Comparison of ENCODE assay signal across 9 cellular contexts in genomic region chr6:119333707-119334295, GRCh38. TPM values are rescaled to one million over a fixed set of nuclear protein-coding genes. Genes with fewer than 3 reads are reported as not detected.
DNase-seq lines count a peak whose midpoint lies in the region; ATAC-seq and TF ChIP-seq lines count a peak whose summit lies in the region.
"Had no signal": no experiment of that assay in that cellular context is flagged by ENCODE, and none has a peak within 500 bp of the region (broad histone marks: within the 10 kb centered on the region; RNA-seq: fewer than 3 reads in every experiment).

No MANE protein-coding gene starts in this region.

- H3K36me3 ChIP-seq in HCT116 (ENCODE audit: control insufficient read depth in 1 of 2, insufficient read depth in 2 of 2, low read length in 2 of 2): peaks cover 0 to 16% of the 10 kb centered on the region in 2 experiments; a peak in 1 of 4 replicates
- H3K36me3 ChIP-seq: SJSA1 had no signal

- H3K9me2 ChIP-seq in HCT116 (ENCODE audit: insufficient read depth): no peaks in the 10 kb centered on the region

- RAD21 ChIA-PET in HCT116 (lab: Charles Lee; ENCODE audit: low non-redundant PET in 1 of 2, low total read pairs in 2 of 2, uncharacterized antibody in 2 of 2, unreplicated experiment in 2 of 2): no interaction called here

- TF ChIP-seq RAD21 in HCT116 (IDR thresholded peaks at IDR 0.05; ENCODE audit: low read depth): peak; percentile 71

- no TSS peak for BruUV-seq in HCT116 (replicated peaks; lab: Mats Ljungman, UMichigan)

- H3K4me1 Mint-ChIP-seq in activated CD4-positive, alpha-beta memory T cell treated with anti-CD3 and anti-CD28 coated beads for 36 hours (ENCODE audit: low read depth): peaks cover 16% of the 10 kb centered on the region
- H3K4me1 Mint-ChIP-seq in activated T-cell treated with anti-CD3 and anti-CD28 coated beads, Interleukin-2, amount 50 U/mL, for 4 hours (ENCODE audit: low read depth): peaks cover 33% of the 10 kb centered on the region

- peaks cover 23% of the 10 kb centered on the region for H3K79me2 ChIP-seq in HCT116 (ENCODE audit: insufficient read depth, low read length)

- H4K20me1 ChIP-seq in HCT116 (ENCODE audit: insufficient read depth): peaks cover 5% of the 10 kb centered on the region; the same call in 1 of the 2 replicates

- H3K9me3 Mint-ChIP-seq in activated CD4-positive, alpha-beta memory T cell treated with anti-CD3 and anti-CD28 coated beads for 36 hours: no peaks in the 10 kb centered on the region
- no peaks in the 10 kb centered on the region for H3K9me3 Mint-ChIP-seq in activated T-cell treated with anti-CD3 and anti-CD28 coated beads, Interleukin-2, amount 50 U/mL, for 4 hours

- intact Hi-C loops in HCT116 (cut with micrococcal nuclease): loop anchor here (5.0 kb wide), 1 partner anchor 186 kb away; no protein-coding TSS in a partner anchor
- intact Hi-C loops in activated CD4-positive, alpha-beta memory T cell treated with anti-CD3 and anti-CD28 coated beads for 36 hours (cut with micrococcal nuclease): no loop called here

- TF ChIP-seq POLR2A in HCT116 (IDR thresholded peaks at IDR 0.05; ENCODE audit: borderline replicate concordance, extremely low read depth, insufficient read depth, insufficient read length): no peak

- no peak overlapping the region for H3K4me2 ChIP-seq in HCT116 (ENCODE audit: low read length)

- POLR2A ChIA-PET in HCT116 (lab: Charles Lee): interaction anchor here (1.4 kb wide), 1 partner anchor 9 kb away, joined by 3 read pairs; no protein-coding TSS in a partner anchor
- POLR2A ChIA-PET in activated CD4-positive, alpha-beta memory T cell treated with anti-CD3 and anti-CD28 coated beads for 36 hours (lab: Charles Lee): interaction anchor here (0.6 kb wide), 1 partner anchor 102 kb away, joined by 4 read pairs; no protein-coding TSS in a partner anchor

- H3K27ac Mint-ChIP-seq in activated CD4-positive, alpha-beta memory T cell treated with anti-CD3 and anti-CD28 coated beads for 36 hours: no peak overlapping the region

- H3K4me3 ChIP-seq in GM12864 (ENCODE audit: low read depth, low read length): no peak overlapping the region
- H3K4me3 ChIP-seq in HCT116 (replicated peaks in 1 of 2; ENCODE audit: low read depth in 1 of 2, low read length in 2 of 2): no peak overlapping the region
- H3K4me3 ChIP-seq in fibroblast of pulmonary artery (replicated peaks; ENCODE audit: low read depth, low read length): no peak overlapping the region
- H3K4me3 ChIP-seq: SJSA1 had no signal

- H3K27ac ChIP-seq in HCT116 (ENCODE audit: low read depth, low read length): no peak overlapping the region
- H3K27ac ChIP-seq: SJSA1 had no signal

- no peaks in the 10 kb centered on the region for H3K9me3 ChIP-seq in HCT116 (ENCODE audit: control insufficient read depth in 1 of 2, insufficient read depth in 1 of 2, low read depth in 1 of 2, low read length in 2 of 2)
- H3K9me3 ChIP-seq: SJSA1 had no signal

- no peak overlapping the region for H3K4me3 Mint-ChIP-seq in activated CD4-positive, alpha-beta memory T cell treated with anti-CD3 and anti-CD28 coated beads for 36 hours
- no peak overlapping the region for H3K4me3 Mint-ChIP-seq in activated T-cell treated with anti-CD3 and anti-CD28 coated beads, Interleukin-2, amount 50 U/mL, for 4 hours

- no peaks in the 10 kb centered on the region for H3K27me3 Mint-ChIP-seq in activated CD4-positive, alpha-beta memory T cell treated with anti-CD3 and anti-CD28 coated beads for 36 hours
- no peaks in the 10 kb centered on the region for H3K27me3 Mint-ChIP-seq in activated T-cell treated with anti-CD3 and anti-CD28 coated beads, Interleukin-2, amount 50 U/mL, for 4 hours (ENCODE audit: low read depth)

- DNase-seq in GM12864 (ENCODE audit: low read depth) (no peak), HCT116 (ENCODE audit: low read depth, low spot score) (no peak), NCI-H82 treated with DMSO at 0.1 percent for 48 hours (lab: John Stamatoyannopoulos, UW; ENCODE audit: unreplicated experiment) (peak; percentile 63), fibroblast of pulmonary artery (ENCODE audit: low read depth) (no peak), NCI-H524 treated with DMSO at 0.1 percent for 48 hours (lab: John Stamatoyannopoulos, UW) (no peak), activated T-cell treated with anti-CD3 and anti-CD28 coated beads for 4 hours (no peak)
- no peak for DNase-seq in activated CD4-positive, alpha-beta memory T cell treated with anti-CD3 and anti-CD28 coated beads for 36 hours
- DNase-seq in activated T-cell treated with anti-CD3 and anti-CD28 coated beads, Interleukin-2, amount 50 U/mL, for 4 hours: no peak

- H3K4me1 ChIP-seq in HCT116 (ENCODE audit: control insufficient read depth in 1 of 2, insufficient read depth in 2 of 2, low read length in 2 of 2): peaks cover 6 to 8% of the 10 kb centered on the region in 2 experiments; a peak in 2 of 4 replicates
- H3K4me1 ChIP-seq: SJSA1 had no signal

- no peaks in the 10 kb centered on the region for H3K27me3 ChIP-seq in HCT116 (ENCODE audit: insufficient read depth, low read length)
- H3K27me3 ChIP-seq: SJSA1 had no signal

- peak; percentile 76 for ATAC-seq in HCT116
- ATAC-seq in activated T-cell treated with anti-CD3 and anti-CD28 coated beads, Interleukin-2, amount 50 U/mL, for 4 hours: no peak

- CTCF ChIA-PET in HCT116 (lab: Charles Lee): interaction anchor here (2.1 kb wide), 1 partner anchor 17 kb away, joined by 9 read pairs; no protein-coding TSS in a partner anchor
- CTCF ChIA-PET in activated CD4-positive, alpha-beta memory T cell treated with anti-CD3 and anti-CD28 coated beads for 36 hours (lab: Charles Lee): interaction anchor here (1.0 to 1.9 kb wide), 9 partner anchors 10 to 360 kb away, joined by 3 to 7 read pairs (median 5); no protein-coding TSS in a partner anchor

- TF ChIP-seq CTCF in GM12864 (IDR thresholded peaks at IDR 0.05; ENCODE audit: low read depth, low read length, missing control alignments): peak; percentile 50
- TF ChIP-seq CTCF in HCT116 (IDR thresholded peaks at IDR 0.05 in 2 of 3, conservative IDR thresholded peaks at IDR 0.05 in 1 of 3; ENCODE audit: borderline replicate concordance in 1 of 3, insufficient read depth in 1 of 3, low read depth in 2 of 3, low read length in 2 of 3): peak; percentile 39 to 63 (median 54)
- TF ChIP-seq CTCF in fibroblast of pulmonary artery (IDR thresholded peaks at IDR 0.05; ENCODE audit: low read length, missing control alignments): peak; percentile 31

- H3K9ac ChIP-seq in HCT116 (ENCODE audit: low read length): no peak overlapping the region

- no peak overlapping the region for H2AFZ ChIP-seq in HCT116 (ENCODE audit: low read depth, low read length, poor library complexity, severe bottlenecking)

- no peaks in the 10 kb centered on the region for H3K36me3 Mint-ChIP-seq in activated CD4-positive, alpha-beta memory T cell treated with anti-CD3 and anti-CD28 coated beads for 36 hours
- H3K36me3 Mint-ChIP-seq in activated T-cell treated with anti-CD3 and anti-CD28 coated beads, Interleukin-2, amount 50 U/mL, for 4 hours (ENCODE audit: insufficient read depth): peaks cover 14% of the 10 kb centered on the region

TF ChIP-seq in HCT116, 20 proteins besides CTCF, POLR2A, EP300 and RAD21:
- no peak for TF ChIP-seq CEBPB (IDR thresholded peaks at IDR 0.05; ENCODE audit: low read depth)
- TF ChIP-seq POLR2AphosphoS5 (IDR thresholded peaks at IDR 0.05; ENCODE audit: low read depth, low read length): no peak
- no peak for TF ChIP-seq SP1 (IDR thresholded peaks at IDR 0.05; ENCODE audit: low read depth)
- TF ChIP-seq YY1 (IDR thresholded peaks at IDR 0.05; ENCODE audit: extremely low read depth, insufficient replicate concordance, low read depth, low read length): no peak
- no peak for TF ChIP-seq ATF3 (IDR thresholded peaks at IDR 0.05)
- no peak for TF ChIP-seq TCF7L2 (IDR thresholded peaks at IDR 0.05; ENCODE audit: borderline replicate concordance, extremely low read depth, insufficient read depth, insufficient read length)
- TF ChIP-seq CBX3 (IDR thresholded peaks at IDR 0.05; ENCODE audit: low read depth): no peak
- no peak for TF ChIP-seq MAX (IDR thresholded peaks at IDR 0.05)
- no peak for TF ChIP-seq JUND (IDR thresholded peaks at IDR 0.05)
- no peak for TF ChIP-seq ZFX (IDR thresholded peaks at IDR 0.05)
- TF ChIP-seq SIN3A (IDR thresholded peaks at IDR 0.05; ENCODE audit: low read depth): no peak
- no peak for TF ChIP-seq SRF (IDR thresholded peaks at IDR 0.05; ENCODE audit: low read depth)
- TF ChIP-seq ZBTB33 (IDR thresholded peaks at IDR 0.05; ENCODE audit: extremely low read depth, insufficient replicate concordance, low read length): no peak

RNA-seq across cellular contexts. Expression of gene MAN1A1, which starts 15.8 kb away (rescaled TPM):
- total RNA-seq in HCT116 (2021; ENCODE audit: unreplicated experiment): 46.0 TPM
- 8.9 and 9.9 TPM in 2 replicates for polyA plus RNA-seq in HCT116 (2012)
- 10 to 100 TPM; 21.8 to 23.9 TPM for total RNA-seq in activated CD4-positive, alpha-beta memory T cell treated with anti-CD3 and anti-CD28 coated beads for 36 hours
- total RNA-seq in activated T-cell treated with anti-CD3 and anti-CD28 coated beads, Interleukin-2, amount 50 U/mL, for 4 hours: 10 to 100 TPM; 28.5 to 33.6 (median 31.2) TPM
